Comparison of ENCODE assay signal across 28 cellular contexts in the genomic region with DNA sequence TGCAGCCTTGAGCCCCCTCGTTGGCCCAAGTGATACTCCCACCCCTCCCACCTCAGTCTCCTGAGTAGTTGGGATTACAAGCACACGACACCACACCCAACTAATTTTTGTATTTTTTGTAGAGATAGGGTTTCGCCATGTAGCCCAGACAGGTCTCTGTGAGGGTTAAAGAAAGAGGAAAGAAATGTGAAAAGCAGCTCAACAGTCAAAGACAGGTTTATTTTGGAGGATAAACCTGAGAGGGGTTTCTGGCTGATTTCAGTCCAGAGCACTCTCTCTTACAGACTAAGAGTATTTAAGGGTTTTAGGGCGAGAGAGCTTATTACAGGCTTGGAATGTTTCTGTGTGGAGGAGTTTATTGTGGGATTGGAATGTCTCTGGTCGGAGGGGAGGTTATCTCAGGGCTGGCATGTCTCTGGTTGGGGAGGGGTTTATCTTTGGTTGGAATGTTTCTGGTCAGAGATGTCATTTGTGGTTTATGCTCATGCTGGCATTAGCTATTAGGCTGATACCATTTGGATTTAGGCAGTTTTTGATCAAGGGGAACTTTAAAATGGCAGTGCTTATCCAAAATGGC.
"Had no signal": no experiment of that assay in that cellular context is flagged by ENCODE, and none has a peak within 500 bp of the region (broad histone marks: within the 10 kb centered on the region; RNA-seq: fewer than 3 reads in every experiment).

No MANE protein-coding gene starts in this region.

- H3K27ac Mint-ChIP-seq: activated CD4-positive, alpha-beta memory T cell treated with anti-CD3 and anti-CD28 coated beads, Interleukin-2, amount 10 ng/mL, durations not matched to agents 7 days and 5 days; activated CD4-positive, alpha-beta T cell treated with anti-CD3 and anti-CD28 coated beads, Interleukin-2, amount 10 ng/mL, durations not matched to agents 24 days and 14 days; activated naive CD4-positive, alpha-beta T cell treated with anti-CD3 and anti-CD28 coated beads, Interleukin-2, amount 50 U/mL, for 72 hours; activated T-helper 17 cell treated with anti-CD3 and anti-CD28 coated beads, Interleukin-2, amount 50 U/mL, for 72 hours; naive B cell; stimulated activated naive CD8-positive, alpha-beta T cell treated with anti-CD3 and anti-CD28 coated beads, Interleukin-15, Interleukin-2, amounts not matched to agents 100 ng/mL and 50 ng/mL, for 24 hours; T-helper 17 cell; type B pancreatic cell had no signal

- H3K9me3 Mint-ChIP-seq: activated CD4-positive, alpha-beta memory T cell treated with anti-CD3 and anti-CD28 coated beads, Interleukin-2, amount 10 ng/mL, durations not matched to agents 7 days and 5 days; activated T-cell treated with anti-CD3 and anti-CD28 coated beads, Interleukin-2, amount 50 U/mL, for 4 hours; activated T-helper 17 cell treated with anti-CD3 and anti-CD28 coated beads, Interleukin-2, amount 50 U/mL, for 72 hours; stimulated activated naive CD8-positive, alpha-beta T cell treated with anti-CD3 and anti-CD28 coated beads, Interleukin-15, Interleukin-2, amounts not matched to agents 100 ng/mL and 50 ng/mL, for 24 hours had no signal

- DNase-seq: activated CD4-positive, alpha-beta memory T cell treated with anti-CD3 and anti-CD28 coated beads, Interleukin-2, amount 10 ng/mL, durations not matched to agents 7 days and 5 days; activated CD4-positive, alpha-beta T cell treated with anti-CD3 and anti-CD28 coated beads, Interleukin-2, amount 10 ng/mL, durations not matched to agents 24 days and 14 days; activated CD4-positive, CD25-positive, alpha-beta regulatory T cell treated with anti-CD3 and anti-CD28 coated beads, Interleukin-2, amount 50 U/mL, for 72 hours; activated T-cell treated with anti-CD3 and anti-CD28 coated beads, Interleukin-2, amount 50 U/mL, for 4 hours; anterior cingulate cortex; body of pancreas; dermis blood vessel endothelial cell; effector CD4-positive, alpha-beta T cell; heart right ventricle; left ventricle myocardium inferior; mucosa of descending colon; naive B cell; occipital lobe; psoas muscle; spleen; stimulated activated CD4-positive, alpha-beta T cell treated with anti-CD3 and anti-CD28 coated beads, Interleukin-4, amount 100 ng/mL, for 1 hour; T-helper 17 cell; uterus had no signal

- H3K9me3 ChIP-seq: body of pancreas, mucosa of descending colon, psoas muscle, uterus had no signal

- H3K27ac ChIP-seq: body of pancreas, esophagus muscularis mucosa, foreskin keratinocyte, heart right ventricle, left ventricle myocardium inferior, parathyroid adenoma, psoas muscle, spleen, uterus had no signal

- H3K4me1 Mint-ChIP-seq: naive B cell had no signal

- H3K4me1 ChIP-seq: body of pancreas, esophagus muscularis mucosa, foreskin keratinocyte, heart right ventricle, left ventricle myocardium inferior, parathyroid adenoma, psoas muscle, spleen, uterus had no signal

- FAIRE-seq: colon had no signal

- H3K36me3 Mint-ChIP-seq: activated naive CD4-positive, alpha-beta T cell treated with anti-CD3 and anti-CD28 coated beads, Interleukin-2, amount 50 U/mL, for 72 hours; type B pancreatic cell had no signal

- H3K36me3 ChIP-seq: esophagus muscularis mucosa, heart right ventricle, left ventricle myocardium inferior, spleen, uterus had no signal

- H3K4me3 ChIP-seq: body of pancreas, esophagus muscularis mucosa, heart right ventricle, left ventricle myocardium inferior, lung, mucosa of descending colon, psoas muscle, spleen, uterus had no signal

- H3K4me3 Mint-ChIP-seq: activated CD4-positive, alpha-beta memory T cell treated with anti-CD3 and anti-CD28 coated beads, Interleukin-2, amount 10 ng/mL, durations not matched to agents 7 days and 5 days; activated CD4-positive, alpha-beta T cell treated with anti-CD3 and anti-CD28 coated beads, Interleukin-2, amount 10 ng/mL, durations not matched to agents 24 days and 14 days; activated T-cell treated with anti-CD3 and anti-CD28 coated beads, Interleukin-2, amount 50 U/mL, for 4 hours; activated T-helper 17 cell treated with anti-CD3 and anti-CD28 coated beads, Interleukin-2, amount 50 U/mL, for 72 hours; naive B cell; neural crest cell; stimulated activated naive CD8-positive, alpha-beta T cell treated with anti-CD3 and anti-CD28 coated beads, Interleukin-15, Interleukin-2, amounts not matched to agents 100 ng/mL and 50 ng/mL, for 24 hours; T-helper 17 cell; type B pancreatic cell had no signal

- ATAC-seq: body of pancreas, foreskin keratinocyte, heart right ventricle, mucosa of descending colon, psoas muscle, T-helper 17 cell had no signal
